ENCODE assay signal across 8 cellular contexts in the genomic region with DNA sequence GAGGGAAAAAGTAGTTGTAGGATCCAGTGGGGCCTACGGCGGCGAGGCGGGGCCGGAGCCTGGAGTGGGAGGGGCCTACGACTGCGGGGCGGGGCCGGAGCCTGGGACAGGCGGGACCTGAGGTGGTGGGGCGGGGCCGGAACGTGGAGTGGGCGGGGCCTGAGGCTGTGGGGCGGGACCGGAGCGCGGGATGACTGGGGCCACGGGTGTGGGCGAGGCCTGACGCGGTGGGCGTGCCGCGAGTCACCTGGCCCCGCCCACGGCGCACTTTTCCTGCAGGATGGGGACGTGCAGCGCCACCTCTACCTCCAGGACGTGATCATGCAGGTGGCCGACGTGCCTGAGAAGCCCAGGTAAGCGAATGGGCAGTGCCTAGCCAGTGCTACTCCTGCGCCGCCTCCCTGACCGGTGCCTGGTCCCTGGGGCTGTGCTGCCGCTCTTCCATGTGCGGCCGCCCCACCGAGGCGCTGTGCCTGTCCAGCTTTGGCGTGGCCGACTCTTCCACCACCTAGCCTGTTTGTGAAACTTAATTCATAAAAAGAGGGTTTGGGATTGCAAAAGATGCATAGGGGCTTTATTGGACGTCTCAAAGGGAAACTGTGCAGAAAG. TPM values are rescaled to one million over a fixed set of nuclear protein-coding genes. Genes with fewer than 3 reads are reported as not detected.
DNase-seq lines count a peak whose midpoint lies in the region; ATAC-seq and TF ChIP-seq lines count a peak whose summit lies in the region.

No MANE protein-coding gene starts in this region.

- H3K4me1 ChIP-seq in right lobe of liver, result peaks cover 0 to 35% (median 9%) of the 10 kb centered on the region in 4 donors

- no peaks in the 10 kb centered on the region for H3K27me3 ChIP-seq in right lobe of liver

- H3K36me3 ChIP-seq in right lobe of liver, result peaks cover 0 to 16% (median 6%) of the 10 kb centered on the region in 4 donors

- no peak for TF ChIP-seq POLR2A in right lobe of liver (IDR thresholded peaks at IDR 0.05)

- WGBS in right lobe of liver (ENCODE audit: insufficient coverage, low coverage, low lambda C conversion rate, missing lambda C conversion rate), result 22% methylated on average over 10 of the region's 45 CpGs

- no peak for TF ChIP-seq CTCF in AG10803 (conservative IDR thresholded peaks at IDR 0.05; ENCODE audit: low read length)
- TF ChIP-seq CTCF in right lobe of liver (IDR thresholded peaks at IDR 0.05), result no peak

- intact Hi-C loops in right lobe of liver (cut with DNase I), result no loop called here

- peak overlapping the region; percentile 93 to 98 (median 96) for H3K27ac ChIP-seq in right lobe of liver

- H3K4me3 ChIP-seq in AG10803 (ENCODE audit: low read length) (peak overlapping the region; percentile 92), right lobe of liver (peak overlapping the region; percentile 95 to 99 (median 95))

- ATAC-seq in GM19035 (IDR thresholded peaks at IDR 0.05; ENCODE audit: unreplicated experiment) (peak; percentile 76), HG03342 (IDR thresholded peaks at IDR 0.05; ENCODE audit: unreplicated experiment) (peak; percentile 67), right lobe of liver (peak; percentile 89 to 96 (median 92))

- H3K9me3 ChIP-seq in right lobe of liver, result no peaks in the 10 kb centered on the region

- DNase-seq in AG10803 (ENCODE audit: low read depth) (peak; percentile 88), NCI-H510A treated with DMSO at 0.1 percent for 48 hours (lab: John Stamatoyannopoulos, UW) (peak; percentile 81), dermis blood vessel endothelial cell (peak; percentile 97), right lobe of liver (peak; percentile 97 to 99 (median 98))
- peak; percentile 92 to 93 for DNase-seq in activated CD4-positive, alpha-beta T cell treated with anti-CD3 and anti-CD28 coated beads, Interleukin-2, amount 50 U/mL, for 4 hours
- peak; percentile 84 to 94 for DNase-seq in stimulated activated CD4-positive, alpha-beta T cell treated with anti-CD3 and anti-CD28 coated beads, Interleukin-4, amount 100 ng/mL, for 4 hours

RNA-seq across cellular contexts. Expression of a gene that starts 0.5 kb away (rescaled TPM):
- 23.2 and 24.7 TPM in 2 replicates for total RNA-seq in dermis blood vessel endothelial cell
- 10 to 100 TPM; 17.4 to 30.2 (median 25.9) TPM for total RNA-seq in right lobe of liver

RNA-seq across cellular contexts. Expression of a gene that starts 0.5 kb away (rescaled TPM):
- total RNA-seq in dermis blood vessel endothelial cell (33.5 and 47.7 TPM in 2 replicates), right lobe of liver (10 to 100 TPM; 19.6 to 30.0 (median 25.6) TPM)

RNA-seq across cellular contexts. Expression of a gene that starts 27.5 kb away (rescaled TPM):
- total RNA-seq in dermis blood vessel endothelial cell, result not detected in 2 replicates
- total RNA-seq in right lobe of liver, result not detected

RNA-seq across cellular contexts. Expression of a gene that starts 32.5 kb away (rescaled TPM):
- total RNA-seq in dermis blood vessel endothelial cell (0.14 and 0.68 TPM in 2 replicates), right lobe of liver (1 to 10 TPM; 2.6 to 8.8 (median 5.2) TPM)

RNA-seq across cellular contexts. Expression of a gene that starts 38.0 kb away (rescaled TPM):
- total RNA-seq in dermis blood vessel endothelial cell (not detected in 2 replicates), right lobe of liver (100 to 1,000 TPM; 177 to 522 (median 298) TPM)

Comparison
In these comparisons a context has a peak if more than half of its experiments do, and no peak if none do; other contexts are left out.
1. Peak in every context shown above with its lines: DNase-seq, ATAC-seq, H3K4me3 ChIP-seq and H3K27ac ChIP-seq.